8 cellular contexts compared by ENCODE assay signal in genomic region chr12:45727301-45727993, GRCh38. TPM values are rescaled to one million over a fixed set of nuclear protein-coding genes. Genes with fewer than 3 reads are reported as not detected.
DNase-seq lines count a peak whose midpoint lies in the region; ATAC-seq and TF ChIP-seq lines count a peak whose summit lies in the region.

No MANE protein-coding gene starts in this region.

- peak overlapping the region; percentile 99 for H3K9ac ChIP-seq in BLaER1
- peak overlapping the region; percentile 91 to 98 for H3K9ac ChIP-seq in colonic mucosa (ENCODE audit: low read depth in 2 of 2, low read length in 2 of 2)

- no peaks in the 10 kb centered on the region for H3K36me3 ChIP-seq in BLaER1
- no peaks in the 10 kb centered on the region for H3K36me3 ChIP-seq in colonic mucosa

- peak overlapping the region; percentile 88 for H3K4me3 ChIP-seq in BLaER1
- peak overlapping the region; percentile 78 for H3K4me3 ChIP-seq in colonic mucosa

- H3K27me3 ChIP-seq in BLaER1 (no peaks in the 10 kb centered on the region), colonic mucosa (no peaks in the 10 kb centered on the region), layer of hippocampus (ENCODE audit: control insufficient read depth, insufficient read depth, low read length) (no peaks in the 10 kb centered on the region)

- ATAC-seq in GM19324 (IDR thresholded peaks at IDR 0.05; ENCODE audit: low FRiP score, unreplicated experiment) = peak; percentile 64
- peak; percentile 56 for ATAC-seq in HG03460 (IDR thresholded peaks at IDR 0.05; ENCODE audit: unreplicated experiment)

- intact Hi-C loops in colonic mucosa (cut with DNase I) = no loop called here

- peak overlapping the region; percentile 87 for H3K4me2 ChIP-seq in BLaER1

- H4K20me1 ChIP-seq in BLaER1 = peaks cover 43% of the 10 kb centered on the region

- DNase-seq in NCI-H524 treated with DMSO at 0.1 percent for 48 hours (lab: John Stamatoyannopoulos, UW) = peak; percentile 91
- DNase-seq in activated CD4-positive, alpha-beta T cell treated with anti-CD3 and anti-CD28 coated beads for 48 hours = peak; percentile 90
- DNase-seq in colonic mucosa = peak; percentile 93
- DNase-seq in stimulated activated CD4-positive, alpha-beta T cell treated with anti-CD3 and anti-CD28 coated beads, Interleukin-1b, Interleukin-23, amount 100 ng/mL, for 24 hours (ENCODE audit: low read depth in 4 of 4, low spot score in 1 of 4) = peak in 3 of 4 experiments; percentile 60 to 77 (median 77)

- H3K4me1 ChIP-seq in BLaER1 (peaks cover 25% of the 10 kb centered on the region), colonic mucosa (peaks cover 8% of the 10 kb centered on the region)

- no peak for TF ChIP-seq CTCF in colonic mucosa (IDR thresholded peaks at IDR 0.05)

- H3K27ac ChIP-seq in BLaER1 (peak overlapping the region; percentile 97), colonic mucosa (peak overlapping the region; percentile 99), layer of hippocampus (ENCODE audit: low read depth, low read length) (peak overlapping the region; percentile 96)

- H3K9me3 ChIP-seq in BLaER1 = no peaks in the 10 kb centered on the region
- no peaks in the 10 kb centered on the region for H3K9me3 ChIP-seq in colonic mucosa

RNA-seq across cellular contexts. Expression of gene ARID2, which starts 2.1 kb away (rescaled TPM):
- 10 to 100 TPM; 26.8 to 29.1 TPM for total RNA-seq in colonic mucosa

Comparison
In these comparisons a context has a peak if more than half of its experiments do, and no peak if none do; other contexts are left out.
1. Peak in every context shown above with its lines: DNase-seq, ATAC-seq, H3K4me3 ChIP-seq and H3K27ac ChIP-seq.